In genomic region chr5:118657576-118657975, GRCh38 we compare ENCODE assay signal across 22 cellular contexts.
DNase-seq lines count a peak whose midpoint lies in the region; ATAC-seq, FAIRE-seq and TF ChIP-seq lines count a peak whose summit lies in the region.
"Had no signal": no experiment of that assay in that cellular context is flagged by ENCODE, and none has a peak within 500 bp of the region (broad histone marks: within the 10 kb centered on the region; RNA-seq: fewer than 3 reads in every experiment).

No MANE protein-coding gene starts in this region.

- no peak for TF ChIP-seq RAD21 in HepG2 (CRISPR knock-in tag; IDR thresholded peaks at IDR 0.05)

- H3K4me1 ChIP-seq in HepG2 (ENCODE audit: insufficient read depth, low read length) (no peaks in the 10 kb centered on the region), right lobe of liver (no peaks in the 10 kb centered on the region), HEK293 (ENCODE audit: control insufficient read depth, insufficient read depth, low read length) (no peaks in the 10 kb centered on the region), endodermal cell (ENCODE audit: control insufficient read depth, insufficient read depth, low read length) (no peaks in the 10 kb centered on the region)
- H3K4me1 ChIP-seq: BLaER1 treated with 17β-estradiol and CSF1 and Interleukin-3, amounts not matched to agents 10 nM and 100 nM had no signal

- peaks cover 8% of the 10 kb centered on the region for H3K4me1 Mint-ChIP-seq in endodermal cell
- H3K4me1 Mint-ChIP-seq in stimulated activated effector memory CD8-positive, alpha-beta T cell treated with anti-CD3 and anti-CD28 coated beads, Interleukin-12 subunit alpha, Interleukin-12 subunit beta, amount 100 ng/mL, for 72 hours, result no peaks in the 10 kb centered on the region
- H3K4me1 Mint-ChIP-seq: B cell had no signal

- peaks cover 62% of the 10 kb centered on the region for H3K9me3 Mint-ChIP-seq in endodermal cell
- peaks cover 11% of the 10 kb centered on the region for H3K9me3 Mint-ChIP-seq in stimulated activated effector memory CD8-positive, alpha-beta T cell treated with anti-CD3 and anti-CD28 coated beads, Interleukin-12 subunit alpha, Interleukin-12 subunit beta, amount 100 ng/mL, for 72 hours

- CTCF ChIA-PET in HepG2 (lab: Yijun Ruan, JAX; ENCODE audit: low intra/inter-chr PET ratio, low total read pairs), result no interaction called here
- CTCF ChIA-PET in HEK293 (lab: Yijun Ruan, JAX), result no interaction called here

- H3K36me3 Mint-ChIP-seq in endodermal cell (ENCODE audit: low read depth), result peaks cover 26% of the 10 kb centered on the region
- no peaks in the 10 kb centered on the region for H3K36me3 Mint-ChIP-seq in stimulated activated effector memory CD8-positive, alpha-beta T cell treated with anti-CD3 and anti-CD28 coated beads, Interleukin-12 subunit alpha, Interleukin-12 subunit beta, amount 100 ng/mL, for 72 hours

- H3K27me3 ChIP-seq in HepG2 (ENCODE audit: control insufficient read depth in 1 of 2, insufficient read depth in 2 of 2, low read length in 2 of 2) (no peaks in the 10 kb centered on the region), right lobe of liver (no peaks in the 10 kb centered on the region), endodermal cell (ENCODE audit: control insufficient read depth, insufficient read depth, low read length, poor library complexity, severe bottlenecking) (no peaks in the 10 kb centered on the region)
- H3K27me3 ChIP-seq: BLaER1 treated with 17β-estradiol and CSF1 and Interleukin-3, amounts not matched to agents 10 nM and 100 nM had no signal

- H3K9ac ChIP-seq in HepG2 (ENCODE audit: insufficient read depth, low read depth, low read length) (no peak overlapping the region), endodermal cell (ENCODE audit: extremely low read depth, low read length, poor library complexity, severe bottlenecking) (no peak overlapping the region)
- H3K9ac ChIP-seq: BLaER1 treated with 17β-estradiol and CSF1 and Interleukin-3, amounts not matched to agents 10 nM and 100 nM had no signal

- H3K36me3 ChIP-seq in HepG2 (replicated peaks in 1 of 2; ENCODE audit: control insufficient read depth in 1 of 2, insufficient read depth in 2 of 2, low read length in 2 of 2), result no peaks in the 10 kb centered on the region
- no peaks in the 10 kb centered on the region for H3K36me3 ChIP-seq in right lobe of liver
- no peaks in the 10 kb centered on the region for H3K36me3 ChIP-seq in HEK293 (ENCODE audit: control insufficient read depth in 2 of 2, insufficient read depth in 1 of 2, low read length in 2 of 2)
- H3K36me3 ChIP-seq in endodermal cell (ENCODE audit: control insufficient read depth, insufficient read depth, low read length), result no peaks in the 10 kb centered on the region
- H3K36me3 ChIP-seq: BLaER1 treated with 17β-estradiol and CSF1 and Interleukin-3, amounts not matched to agents 10 nM and 100 nM had no signal

- POLR2A ChIA-PET in HepG2 (lab: Yijun Ruan, JAX), result no interaction called here
- POLR2A ChIA-PET in HEK293 (lab: Yijun Ruan, JAX), result no interaction called here

- TF ChIP-seq POLR2A in HepG2 (IDR thresholded peaks at IDR 0.05; ENCODE audit: insufficient read depth in 1 of 2, low read depth in 2 of 2, low read length in 2 of 2) (no peak), right lobe of liver (IDR thresholded peaks at IDR 0.05) (no peak)

- H3K4me3 Mint-ChIP-seq in endodermal cell, result no peak overlapping the region
- H3K4me3 Mint-ChIP-seq in stimulated activated effector memory CD8-positive, alpha-beta T cell treated with anti-CD3 and anti-CD28 coated beads, Interleukin-12 subunit alpha, Interleukin-12 subunit beta, amount 100 ng/mL, for 72 hours, result no peak overlapping the region
- H3K4me3 Mint-ChIP-seq: B cell; CD4-positive, alpha-beta T cell; CD8-positive, alpha-beta T cell had no signal

- TF ChIP-seq EP300 in HepG2 (IDR thresholded peaks at IDR 0.05; ENCODE audit: low read depth in 2 of 2, low read length in 2 of 2), result no peak
- no peak for TF ChIP-seq EP300 in HepG2 (CRISPR knock-in tag; IDR thresholded peaks at IDR 0.05; ENCODE audit: borderline replicate concordance)

- no peak for TF ChIP-seq CTCF in HepG2 (CRISPR knock-in tag; IDR thresholded peaks at IDR 0.05)
- TF ChIP-seq CTCF in right lobe of liver (IDR thresholded peaks at IDR 0.05), result no peak
- no peak for TF ChIP-seq CTCF in HEK293 (tag by site-specific recombination; IDR thresholded peaks at IDR 0.05)
- no peak for TF ChIP-seq CTCF in endodermal cell (conservative IDR thresholded peaks at IDR 0.05)

- H3K27ac ChIP-seq in HepG2 (ENCODE audit: extremely low read length, insufficient read depth, low read length) (no peak overlapping the region), right lobe of liver (no peak overlapping the region), HEK293 (ENCODE audit: extremely low read depth, low read depth, low read length) (no peak overlapping the region), endodermal cell (ENCODE audit: low read depth, low read length) (no peak overlapping the region)
- H3K27ac ChIP-seq: BLaER1 treated with 17β-estradiol and CSF1 and Interleukin-3, amounts not matched to agents 10 nM and 100 nM; C4-2B had no signal

- ATAC-seq in HepG2 (no peak), right lobe of liver (no peak), GM18907 (IDR thresholded peaks at IDR 0.05; ENCODE audit: unreplicated experiment) (no peak)
- no peak for ATAC-seq in stimulated activated effector memory CD8-positive, alpha-beta T cell treated with anti-CD3 and anti-CD28 coated beads, Interleukin-12 subunit alpha, Interleukin-12 subunit beta, amount 100 ng/mL, for 72 hours
- ATAC-seq: CD8-positive, alpha-beta T cell had no signal

- H3K4me2 ChIP-seq in HepG2 (ENCODE audit: low read depth, low read length), result no peak overlapping the region
- H3K4me2 ChIP-seq: BLaER1 treated with 17β-estradiol and CSF1 and Interleukin-3, amounts not matched to agents 10 nM and 100 nM had no signal

- intact Hi-C loops in HepG2 (cut with micrococcal nuclease; ENCODE audit: unreplicated experiment) (no loop called here), right lobe of liver (cut with DNase I) (no loop called here)

- H4K20me1 ChIP-seq in HepG2 (ENCODE audit: insufficient read depth, low read length), result no peaks in the 10 kb centered on the region
- H4K20me1 ChIP-seq: BLaER1 treated with 17β-estradiol and CSF1 and Interleukin-3, amounts not matched to agents 10 nM and 100 nM had no signal

- H3K9me3 ChIP-seq in HepG2 (ENCODE audit: low read length) (peaks cover 57% of the 10 kb centered on the region), right lobe of liver (no peaks in the 10 kb centered on the region), HEK293 (ENCODE audit: control insufficient read depth, insufficient read depth, low read depth, low read length) (no peaks in the 10 kb centered on the region), endodermal cell (ENCODE audit: control insufficient read depth, low read length) (peaks cover 44% of the 10 kb centered on the region)

- BruUV-seq in HepG2 (replicated peaks; lab: Mats Ljungman, UMichigan), result no TSS peak

- H3K79me2 ChIP-seq in HepG2 (ENCODE audit: insufficient read depth, low read length), result no peaks in the 10 kb centered on the region

- H3K4me3 ChIP-seq in HepG2 (replicated peaks in 1 of 3; ENCODE audit: insufficient read depth in 1 of 3, low read depth in 2 of 3, low read length in 3 of 3), result no peak overlapping the region
- H3K4me3 ChIP-seq in right lobe of liver, result no peak overlapping the region
- no peak overlapping the region for H3K4me3 ChIP-seq in HEK293 (ENCODE audit: low read depth, low read length)
- peak overlapping the region; percentile 62 for H3K4me3 ChIP-seq in endodermal cell (ENCODE audit: low read length)
- H3K4me3 ChIP-seq: BLaER1 treated with 17β-estradiol and CSF1 and Interleukin-3, amounts not matched to agents 10 nM and 100 nM had no signal

- no peak for FAIRE-seq in HepG2 (lab: Jason Lieb, UNC)
- FAIRE-seq: A204.1, D721Med, G401.6, GM12891 had no signal

- WGBS in HepG2 (ENCODE audit: low lambda C conversion rate), result 0% methylated on average over 1 of the region's 1 CpG
- WGBS in right lobe of liver (ENCODE audit: insufficient coverage, low coverage, low lambda C conversion rate, missing lambda C conversion rate), result 33% methylated on average over 1 of the region's 1 CpG
- WGBS in endodermal cell (ENCODE audit: insufficient coverage in 1 of 2, insufficient read length in 1 of 2), 2 experiments, result 89% methylated on average over 1 of the region's 1 CpG; no CpG with 5 or more reads in 1 of the 2 experiments

- no peak overlapping the region for H3K27ac Mint-ChIP-seq in endodermal cell
- H3K27ac Mint-ChIP-seq in stimulated activated effector memory CD8-positive, alpha-beta T cell treated with anti-CD3 and anti-CD28 coated beads, Interleukin-12 subunit alpha, Interleukin-12 subunit beta, amount 100 ng/mL, for 72 hours, result no peak overlapping the region
- H3K27ac Mint-ChIP-seq: B cell; CD4-positive, alpha-beta T cell; CD8-positive, alpha-beta T cell had no signal

- in situ Hi-C loops in HepG2 (cut with HindIII; ENCODE audit: extremely low pct_ligation_motif_present, low pct_unique_long_range_greater_than_20kb), result no loop called here

- H2AFZ ChIP-seq in HepG2 (ENCODE audit: low read length), result no peak overlapping the region

- DNase-seq in HepG2 (ENCODE audit: low spot score), result no peak
- DNase-seq in right lobe of liver, result no peak
- DNase-seq in endodermal cell, result no peak
- DNase-seq in anterior cingulate cortex (lab: John Stamatoyannopoulos, UW), result no peak
- no peak for DNase-seq in stimulated activated effector memory CD8-positive, alpha-beta T cell treated with anti-CD3 and anti-CD28 coated beads, Interleukin-12 subunit alpha, Interleukin-12 subunit beta, amount 100 ng/mL, for 72 hours (ENCODE audit: low spot score in 2 of 2)
- DNase-seq: 8988T; AML-193; Caco-2; Calu3; CD4-positive, alpha-beta T cell; CD8-positive, alpha-beta T cell; DMS79 treated with DMSO at 0.1 percent for 48 hours; GF-D8 had no signal

- H3K27me3 Mint-ChIP-seq in endodermal cell (ENCODE audit: insufficient read depth), result no peaks in the 10 kb centered on the region
- H3K27me3 Mint-ChIP-seq: B cell; CD4-positive, alpha-beta T cell had no signal

TF ChIP-seq in HepG2, 621 proteins besides CTCF, POLR2A, EP300 and RAD21 (continues in another document):
- TF ChIP-seq ZFP36 (IDR thresholded peaks at IDR 0.05; ENCODE audit: borderline replicate concordance, low read depth, low read length, partially characterized antibody), result peak; percentile 42
- TF ChIP-seq DNMT1 (CRISPR knock-in tag; IDR thresholded peaks at IDR 0.05), result no peak

TF ChIP-seq in HEK293, 187 proteins besides CTCF, POLR2A, EP300 and RAD21:
- TF ChIP-seq TRIM28 (IDR thresholded peaks at IDR 0.05; ENCODE audit: borderline replicate concordance, low read length), result peak; percentile 93; the same call in 1 of the 2 replicates
- TF ChIP-seq ZNF585B (tag by site-specific recombination; IDR thresholded peaks at IDR 0.05), result peak; percentile 94
- TF ChIP-seq ZNF629 (tag by site-specific recombination; IDR thresholded peaks at IDR 0.05), result no peak
- peak; percentile 77 for TF ChIP-seq SETDB1 (IDR thresholded peaks at IDR 0.05; ENCODE audit: insufficient read length, low read length)

Comparison
In these comparisons a context has a peak if more than half of its experiments do, and no peak if none do; other contexts are left out.
1. Of the 63 proteins assayed by ChIP-seq in both HepG2 and HEK293: peak only in HepG2: none; only in HEK293: SETDB1; in both: none; in neither: 62.